ENCODE assay signal across 8 cellular contexts in genomic region chr4:180059216-180059881, GRCh38.
DNase-seq lines count a peak whose midpoint lies in the region; ATAC-seq, FAIRE-seq and TF ChIP-seq lines count a peak whose summit lies in the region.

No MANE protein-coding gene starts in this region.

- no peaks in the 10 kb centered on the region for H3K9me3 ChIP-seq in ascending aorta
- no peaks in the 10 kb centered on the region for H3K9me3 ChIP-seq in kidney (ENCODE audit: control insufficient read depth in 1 of 2, low read length in 2 of 2)
- no peaks in the 10 kb centered on the region for H3K9me3 ChIP-seq in stomach

- H3K27me3 ChIP-seq in ascending aorta (no peaks in the 10 kb centered on the region), stomach (peaks cover 0 to 82% (median 30%) of the 10 kb centered on the region in 3 donors)

- H3K9ac ChIP-seq in kidney (ENCODE audit: low read length in 2 of 2), result no peak overlapping the region

- 1 to 2% (median 1%) methylated on average over 30 to 44 of the region's 44 CpGs for WGBS in stomach, 5 donors

- TF ChIP-seq CTCF in ascending aorta (IDR thresholded peaks at IDR 0.05) (no peak), kidney (IDR thresholded peaks at IDR 0.05; ENCODE audit: borderline replicate concordance, extremely low read depth, insufficient read depth) (no peak), stomach (IDR thresholded peaks at IDR 0.05) (no peak)

- no peak for DNase-seq in activated T-cell treated with anti-CD3 and anti-CD28 coated beads, Interleukin-2, amount 50 U/mL, for 4 hours
- DNase-seq in activated T-cell treated with anti-CD3 and anti-CD28 coated beads for 4 hours, result no peak
- peak; percentile 7 for DNase-seq in HTR-8/SVneo (ENCODE audit: insufficient read length, low spot score)
- peak in 1 of 2 donors; percentile 58 for DNase-seq in ascending aorta (ENCODE audit: low spot score in 2 of 2)
- peak; percentile 49 for DNase-seq in kidney
- DNase-seq in stomach, result no peak
- DNase-seq in medulla oblongata (ENCODE audit: extremely low spot score), result no peak
- no peak for DNase-seq in middle frontal gyrus (ENCODE audit: extremely low spot score, low spot score)

- peaks cover 36% of the 10 kb centered on the region for H3K27me3 Mint-ChIP-seq in activated T-cell treated with anti-CD3 and anti-CD28 coated beads, Interleukin-2, amount 50 U/mL, for 4 hours (ENCODE audit: low read depth)

- H3K36me3 ChIP-seq in ascending aorta (no peaks in the 10 kb centered on the region), kidney (ENCODE audit: control insufficient read depth in 1 of 2, insufficient read depth in 2 of 2, low read length in 2 of 2) (no peaks in the 10 kb centered on the region), stomach (no peaks in the 10 kb centered on the region)

- no peak for TF ChIP-seq EP300 in stomach (IDR thresholded peaks at IDR 0.05)

- peak; percentile 40 for FAIRE-seq in HTR-8/SVneo (lab: Jason Lieb, UNC)
- no peak for FAIRE-seq in kidney (lab: Jason Lieb, UNC)

- H3K36me3 Mint-ChIP-seq in activated T-cell treated with anti-CD3 and anti-CD28 coated beads, Interleukin-2, amount 50 U/mL, for 4 hours (ENCODE audit: insufficient read depth), result no peaks in the 10 kb centered on the region

- peaks cover 3% of the 10 kb centered on the region for H3K9me3 Mint-ChIP-seq in activated T-cell treated with anti-CD3 and anti-CD28 coated beads, Interleukin-2, amount 50 U/mL, for 4 hours

- H3K4me1 ChIP-seq in ascending aorta (peaks cover 0 to 5% of the 10 kb centered on the region in 2 donors), kidney (ENCODE audit: control insufficient read depth in 1 of 2, insufficient read depth in 1 of 2, low read depth in 1 of 2, low read length in 2 of 2) (peaks cover 0 to 7% of the 10 kb centered on the region in 2 donors), stomach (peaks cover 14 to 28% (median 21%) of the 10 kb centered on the region in 4 donors)

- intact Hi-C loops in ascending aorta (cut with DNase I), result no loop called here
- intact Hi-C loops in kidney (cut with DNase I), result no loop called here
- intact Hi-C loops in stomach (cut with DNase I; ENCODE audit: low total_unique reads), result no loop called here

- peaks cover 4% of the 10 kb centered on the region for H3K4me1 Mint-ChIP-seq in activated T-cell treated with anti-CD3 and anti-CD28 coated beads, Interleukin-2, amount 50 U/mL, for 4 hours (ENCODE audit: low read depth)

- H3K4me3 ChIP-seq in ascending aorta, result peak overlapping the region; percentile 71 to 72
- H3K4me3 ChIP-seq in kidney (ENCODE audit: low read length in 2 of 2), result peak overlapping the region; percentile 38 to 51
- peak overlapping the region; percentile 43 to 61 (median 52) for H3K4me3 ChIP-seq in stomach

- no peak for TF ChIP-seq POLR2A in stomach (IDR thresholded peaks at IDR 0.05)

- ATAC-seq in activated T-cell treated with anti-CD3 and anti-CD28 coated beads, Interleukin-2, amount 50 U/mL, for 4 hours, result no peak

- H3K27ac ChIP-seq in ascending aorta (peak overlapping the region in 1 of 2 donors; percentile 38), kidney (ENCODE audit: low read depth in 2 of 2, low read length in 2 of 2) (no peak overlapping the region), stomach (no peak overlapping the region)

- peak overlapping the region; percentile 37 for H3K4me3 Mint-ChIP-seq in activated T-cell treated with anti-CD3 and anti-CD28 coated beads, Interleukin-2, amount 50 U/mL, for 4 hours

Comparison
In these comparisons a context has a peak if more than half of its experiments do, and no peak if none do; other contexts are left out.
1. DNase-seq: peak in HTR-8/SVneo (single experiment) and kidney (single experiment); none in activated T-cell treated with anti-CD3 and anti-CD28 coated beads, Interleukin-2, amount 50 U/mL, for 4 hours (single experiment), activated T-cell treated with anti-CD3 and anti-CD28 coated beads for 4 hours (single experiment), stomach (single experiment), medulla oblongata (single experiment) and middle frontal gyrus (single experiment).
2. Peak in every context shown above with its lines, with median percentiles within 50 percentile points of each other: H3K4me3 ChIP-seq.